17 cellular contexts compared by ENCODE assay signal in genomic region chr17:62693616-62694415, GRCh38.
DNase-seq lines count a peak whose midpoint lies in the region; ATAC-seq and TF ChIP-seq lines count a peak whose summit lies in the region.
"Had no signal": no experiment of that assay in that cellular context is flagged by ENCODE, and none has a peak within 500 bp of the region (broad histone marks: within the 10 kb centered on the region; RNA-seq: fewer than 3 reads in every experiment).

No MANE protein-coding gene starts in this region.

- peaks cover 6% of the 10 kb centered on the region for H3K9me3 Mint-ChIP-seq in glutamatergic neuron (ENCODE audit: unreplicated experiment)
- peaks cover 0 to 6% (median 5%) of the 10 kb centered on the region in 7 donors for H3K9me3 Mint-ChIP-seq in CD14-positive monocyte
- no peaks in the 10 kb centered on the region for H3K9me3 Mint-ChIP-seq in activated CD4-positive, alpha-beta T cell treated with anti-CD3 and anti-CD28 coated beads, Interleukin-2, amount 10 ng/mL, durations not matched to agents 7 days and 5 days
- H3K9me3 Mint-ChIP-seq: stimulated activated naive CD8-positive, alpha-beta T cell treated with anti-CD3 and anti-CD28 coated beads, Interleukin-15, amount 100 ng/mL, for 72 hours had no signal

- H3K36me3 ChIP-seq in Karpas-422 (ENCODE audit: insufficient read depth, low read length) (no peaks in the 10 kb centered on the region), testis (ENCODE audit: low read depth, missing control alignments) (no peaks in the 10 kb centered on the region)
- H3K36me3 ChIP-seq: HAP-1, Peyer's patch, uterus had no signal

- TF ChIP-seq CTCF in AG04450 (IDR thresholded peaks at IDR 0.05; ENCODE audit: low read depth, low read length) (no peak), glutamatergic neuron (IDR thresholded peaks at IDR 0.05; ENCODE audit: partially characterized antibody, unreplicated experiment) (no peak), CD14-positive monocyte (IDR thresholded peaks at IDR 0.05) (no peak), testis (IDR thresholded peaks at IDR 0.05) (no peak)

- peak overlapping the region; percentile 95 for H3K9ac ChIP-seq in Karpas-422 (ENCODE audit: low read length)

- peaks cover 11% of the 10 kb centered on the region for H3K27me3 Mint-ChIP-seq in T-helper 17 cell
- peaks cover 3% of the 10 kb centered on the region for H3K27me3 Mint-ChIP-seq in glutamatergic neuron (ENCODE audit: unreplicated experiment)
- peaks cover 0 to 6% (median 3%) of the 10 kb centered on the region in 3 donors for H3K27me3 Mint-ChIP-seq in CD14-positive monocyte (ENCODE audit: low read depth in 3 of 3)
- no peaks in the 10 kb centered on the region for H3K27me3 Mint-ChIP-seq in activated CD4-positive, alpha-beta T cell treated with anti-CD3 and anti-CD28 coated beads, Interleukin-2, amount 10 ng/mL, durations not matched to agents 7 days and 5 days

- H3K27ac Mint-ChIP-seq in T-helper 17 cell (peak overlapping the region; percentile 51), glutamatergic neuron (ENCODE audit: unreplicated experiment) (peak overlapping the region; percentile 1), CD14-positive monocyte (no peak overlapping the region)
- no peak overlapping the region for H3K27ac Mint-ChIP-seq in activated CD4-positive, alpha-beta T cell treated with anti-CD3 and anti-CD28 coated beads, Interleukin-2, amount 10 ng/mL, durations not matched to agents 7 days and 5 days
- H3K27ac Mint-ChIP-seq: activated CD8-positive, alpha-beta T cell treated with anti-CD3 and anti-CD28 coated beads, Interleukin-2, amount 10 ng/mL, durations not matched to agents 7 days and 5 days had no signal

- no peaks in the 10 kb centered on the region for H3K27me3 ChIP-seq in AG04450 (ENCODE audit: control insufficient read depth, insufficient read depth, low read length)
- H3K27me3 ChIP-seq in Karpas-422 (ENCODE audit: low read length): no peaks in the 10 kb centered on the region
- H3K27me3 ChIP-seq in testis: no peaks in the 10 kb centered on the region
- H3K27me3 ChIP-seq: Peyer's patch, uterus had no signal

- H3K36me3 Mint-ChIP-seq in T-helper 17 cell (ENCODE audit: low read depth) (peaks cover 3% of the 10 kb centered on the region), glutamatergic neuron (ENCODE audit: unreplicated experiment) (no peaks in the 10 kb centered on the region), CD14-positive monocyte (no peaks in the 10 kb centered on the region)
- H3K36me3 Mint-ChIP-seq in activated CD4-positive, alpha-beta T cell treated with anti-CD3 and anti-CD28 coated beads, Interleukin-2, amount 10 ng/mL, durations not matched to agents 7 days and 5 days (ENCODE audit: low read depth): no peaks in the 10 kb centered on the region

- no peak overlapping the region for H3K4me3 ChIP-seq in AG04450 (ENCODE audit: low read depth, low read length)
- H3K4me3 ChIP-seq in Karpas-422 (ENCODE audit: low read length): peak overlapping the region; percentile 67
- H3K4me3 ChIP-seq in testis: no peak overlapping the region
- H3K4me3 ChIP-seq: GM12878, HAP-1, Peyer's patch, uterus had no signal

- no peak overlapping the region for H2AFZ ChIP-seq in Karpas-422 (ENCODE audit: low read length)

- no peaks in the 10 kb centered on the region for H3K79me2 ChIP-seq in Karpas-422 (ENCODE audit: low read length)

- H3K27ac ChIP-seq in AG04450 (ENCODE audit: low read depth, low read length) (peak overlapping the region; percentile 31), Karpas-422 (ENCODE audit: low read length) (peak overlapping the region; percentile 100), testis (peak overlapping the region in 1 of 2 donors; percentile 24)
- H3K27ac ChIP-seq: Peyer's patch had no signal

- H3K4me1 Mint-ChIP-seq in T-helper 17 cell: peaks cover 3% of the 10 kb centered on the region
- H3K4me1 Mint-ChIP-seq in glutamatergic neuron (ENCODE audit: low read depth, unreplicated experiment): peaks cover 15% of the 10 kb centered on the region
- H3K4me1 Mint-ChIP-seq in CD14-positive monocyte: peaks cover 7% of the 10 kb centered on the region
- no peaks in the 10 kb centered on the region for H3K4me1 Mint-ChIP-seq in activated CD4-positive, alpha-beta T cell treated with anti-CD3 and anti-CD28 coated beads, Interleukin-2, amount 10 ng/mL, durations not matched to agents 7 days and 5 days
- H3K4me1 Mint-ChIP-seq: stimulated activated naive CD8-positive, alpha-beta T cell treated with anti-CD3 and anti-CD28 coated beads, Interleukin-15, amount 100 ng/mL, for 72 hours had no signal

- TF ChIP-seq POLR2A in GM18505 (IDR thresholded peaks at IDR 0.05; ENCODE audit: borderline replicate concordance, extremely low read depth, insufficient read depth, insufficient read length) (no peak), testis (IDR thresholded peaks at IDR 0.05) (no peak)

- peak overlapping the region; percentile 89 for H3K4me2 ChIP-seq in Karpas-422 (ENCODE audit: low read depth, low read length, poor library complexity, severe bottlenecking)

- intact Hi-C loops in CD14-positive monocyte (cut with micrococcal nuclease): no loop called here
- intact Hi-C loops in testis (cut with DNase I; ENCODE audit: low total_unique reads): no loop called here

- no peaks in the 10 kb centered on the region for H4K20me1 ChIP-seq in Karpas-422 (ENCODE audit: insufficient read depth, low read depth, low read length)

- POLR2A ChIA-PET in AG04450 (lab: Yijun Ruan, JAX): no interaction called here
- POLR2A ChIA-PET in activated CD4-positive, alpha-beta T cell treated with anti-CD3 and anti-CD28 coated beads, Interleukin-2, amount 10 ng/mL, durations not matched to agents 7 days and 5 days (lab: Charles Lee): interaction anchor here (0.7 kb wide), 1 partner anchor 55 kb away, joined by 3 read pairs; no protein-coding TSS in a partner anchor

- ATAC-seq in T-helper 17 cell (no peak), GM18505 (IDR thresholded peaks at IDR 0.05; ENCODE audit: unreplicated experiment) (no peak)
- ATAC-seq: activated CD8-positive, alpha-beta T cell treated with anti-CD3 and anti-CD28 coated beads, Interleukin-2, amount 10 ng/mL, durations not matched to agents 7 days and 5 days had no signal

- H3K9me2 ChIP-seq in Karpas-422 (replicated peaks; ENCODE audit: insufficient read depth, low read length): no peaks in the 10 kb centered on the region

- H3K9me3 ChIP-seq in AG04450 (ENCODE audit: control insufficient read depth, insufficient read depth, low read length) (peaks cover 4% of the 10 kb centered on the region; the same call in 1 of the 2 replicates), Karpas-422 (ENCODE audit: low read length) (no peaks in the 10 kb centered on the region), T-helper 17 cell (ENCODE audit: control insufficient read depth, low read length, poor library complexity, severe bottlenecking) (no peaks in the 10 kb centered on the region), testis (no peaks in the 10 kb centered on the region)
- H3K9me3 ChIP-seq: HAP-1, Peyer's patch, spleen, uterus had no signal

- peaks cover 74% of the 10 kb centered on the region for H3K4me1 ChIP-seq in Karpas-422 (ENCODE audit: low read length)
- peaks cover 45% of the 10 kb centered on the region for H3K4me1 ChIP-seq in testis
- H3K4me1 ChIP-seq: HAP-1, Peyer's patch had no signal

- CTCF ChIA-PET in AG04450 (lab: Charles Lee): interaction anchor here (0.5 to 1.3 kb wide), 2 partner anchors 21 to 858 kb away, joined by 3 read pairs; no protein-coding TSS in a partner anchor
- CTCF ChIA-PET in activated CD4-positive, alpha-beta T cell treated with anti-CD3 and anti-CD28 coated beads, Interleukin-2, amount 10 ng/mL, durations not matched to agents 7 days and 5 days (lab: Charles Lee): interaction anchor here (0.5 to 1.4 kb wide), 2 partner anchors 12 to 482 kb away, joined by 3 to 4 read pairs; no protein-coding TSS in a partner anchor

- no peak overlapping the region for H3K4me3 Mint-ChIP-seq in T-helper 17 cell
- peak overlapping the region; percentile 1 for H3K4me3 Mint-ChIP-seq in glutamatergic neuron (ENCODE audit: unreplicated experiment)
- no peak overlapping the region for H3K4me3 Mint-ChIP-seq in CD14-positive monocyte
- H3K4me3 Mint-ChIP-seq in activated CD4-positive, alpha-beta T cell treated with anti-CD3 and anti-CD28 coated beads, Interleukin-2, amount 10 ng/mL, durations not matched to agents 7 days and 5 days: no peak overlapping the region
- H3K4me3 Mint-ChIP-seq: activated CD8-positive, alpha-beta T cell treated with anti-CD3 and anti-CD28 coated beads, Interleukin-2, amount 10 ng/mL, durations not matched to agents 7 days and 5 days; stimulated activated naive CD8-positive, alpha-beta T cell treated with anti-CD3 and anti-CD28 coated beads, Interleukin-15, amount 100 ng/mL, for 72 hours had no signal

- DNase-seq in AG04450 (ENCODE audit: low read depth, low spot score) (no peak), Karpas-422 (peak; percentile 98), T-helper 17 cell (no peak), glutamatergic neuron (no peak), CD14-positive monocyte (ENCODE audit: low spot score) (no peak), testis (no peak)
- no peak for DNase-seq in activated CD4-positive, alpha-beta T cell treated with anti-CD3 and anti-CD28 coated beads, Interleukin-2, amount 10 ng/mL, durations not matched to agents 7 days and 5 days
- DNase-seq: activated CD8-positive, alpha-beta T cell treated with anti-CD3 and anti-CD28 coated beads, Interleukin-2, amount 10 ng/mL, durations not matched to agents 7 days and 5 days; kidney glomerular epithelial cell; NCI-H1105; Peyer's patch; spleen; stimulated activated naive CD8-positive, alpha-beta T cell treated with anti-CD3 and anti-CD28 coated beads, Interleukin-15, amount 100 ng/mL, for 72 hours; uterus had no signal

- 74 to 81% methylated on average over 18 to 19 of the region's 19 CpGs for WGBS in testis, 2 donors

Comparison
In these comparisons a context has a peak if more than half of its experiments do, and no peak if none do; other contexts are left out.
1. H3K27ac Mint-ChIP-seq: peak in T-helper 17 cell (single experiment) and glutamatergic neuron (single experiment); none in CD14-positive monocyte (0 of 7) and activated CD4-positive, alpha-beta T cell treated with anti-CD3 and anti-CD28 coated beads, Interleukin-2, amount 10 ng/mL, durations not matched to agents 7 days and 5 days (single experiment).